1 cellular context compared by ENCODE assay signal in genomic region chr7:63067897-63068585, GRCh38.
TF ChIP-seq lines count a peak whose summit lies in the region.

No MANE protein-coding gene starts in this region.

TF ChIP-seq in SK-N-SH treated with all-trans-retinoic acid at 6 μM for 48 hours, 23 proteins besides CTCF, POLR2A, EP300 and RAD21 (continued from another document):
- TF ChIP-seq TOX (CRISPR knock-in tag; IDR thresholded peaks at IDR 0.05; ENCODE audit: borderline replicate concordance) (no peak), RARB (CRISPR knock-in tag; IDR thresholded peaks at IDR 0.05) (no peak), PATZ1 (CRISPR knock-in tag; IDR thresholded peaks at IDR 0.05; ENCODE audit: borderline replicate concordance) (no peak), ZFP30 (CRISPR knock-in tag; IDR thresholded peaks at IDR 0.05) (no peak), ZFP3 (CRISPR knock-in tag; IDR thresholded peaks at IDR 0.05) (no peak), OSR1 (CRISPR knock-in tag; IDR thresholded peaks at IDR 0.05) (no peak), ISL1 (CRISPR knock-in tag; IDR thresholded peaks at IDR 0.05) (no peak)
TF ChIP-seq in SK-N-SH treated with all-trans-retinoic acid at 6 μM for 48 hours: peak in this region for 0.
